Comparison of ENCODE assay signal across 1 cellular context in genomic region chr2:45650851-45651414, GRCh38.
TF ChIP-seq lines count a peak whose summit lies in the region.

No MANE protein-coding gene starts in this region.

TF ChIP-seq in A549, 52 proteins besides CTCF, POLR2A, EP300 and RAD21 (continued from another document):
- no peak for TF ChIP-seq HMGXB4 (CRISPR knock-in tag; IDR thresholded peaks at IDR 0.05; ENCODE audit: borderline replicate concordance)
- TF ChIP-seq RARB (CRISPR knock-in tag; IDR thresholded peaks at IDR 0.05), result no peak
- TF ChIP-seq RCOR1 (IDR thresholded peaks at IDR 0.05; ENCODE audit: low read depth, low read length), result no peak
- TF ChIP-seq PHF8 (IDR thresholded peaks at IDR 0.05; ENCODE audit: borderline replicate concordance, low read depth), result no peak
- TF ChIP-seq NR3C1 (IDR thresholded peaks at IDR 0.05), result no peak
- peak; percentile 51; the same call in 1 of the 2 replicates for TF ChIP-seq ATOH8 (CRISPR knock-in tag; IDR thresholded peaks at IDR 0.05; ENCODE audit: low read depth)
- TF ChIP-seq ESRRA (IDR thresholded peaks at IDR 0.05; ENCODE audit: borderline replicate concordance, low read length), result no peak
- TF ChIP-seq JUNB (IDR thresholded peaks at IDR 0.05), result no peak
- TF ChIP-seq POLR2AphosphoS2 (conservative IDR thresholded peaks at IDR 0.05; ENCODE audit: low read length), result no peak
- TF ChIP-seq HDAC2 (IDR thresholded peaks at IDR 0.05), result no peak
- TF ChIP-seq MAFK (IDR thresholded peaks at IDR 0.05; ENCODE audit: partially characterized antibody), result no peak
- TF ChIP-seq FOXS1 (CRISPR knock-in tag; IDR thresholded peaks at IDR 0.05), result no peak
- TF ChIP-seq ZSCAN20 (CRISPR knock-in tag; IDR thresholded peaks at IDR 0.05), result no peak
- no peak for TF ChIP-seq TFCP2L1 (CRISPR knock-in tag; IDR thresholded peaks at IDR 0.05)
- no peak for TF ChIP-seq ZFP36 (IDR thresholded peaks at IDR 0.05; ENCODE audit: borderline replicate concordance, partially characterized antibody)
- no peak for TF ChIP-seq ZC3H11A (IDR thresholded peaks at IDR 0.05)
- no peak for TF ChIP-seq CBX8 (IDR thresholded peaks at IDR 0.05)
- no peak for TF ChIP-seq REST (IDR thresholded peaks at IDR 0.05)
- TF ChIP-seq USF2 (IDR thresholded peaks at IDR 0.05), result no peak
- TF ChIP-seq PBX3 (IDR thresholded peaks at IDR 0.05), result 0 out of 2 replicates have a peak, but pooled peaks have one; percentile 56
- no peak for TF ChIP-seq CEBPB (IDR thresholded peaks at IDR 0.05)
- TF ChIP-seq NPAS2 (CRISPR knock-in tag; IDR thresholded peaks at IDR 0.05; ENCODE audit: borderline replicate concordance), result 0 out of 2 replicates have a peak, but pooled peaks have one; percentile 6
- TF ChIP-seq HOXA7 (CRISPR knock-in tag; IDR thresholded peaks at IDR 0.05), result no peak
- no peak for TF ChIP-seq FOSB (CRISPR knock-in tag; IDR thresholded peaks at IDR 0.05)
- TF ChIP-seq CHD4 (IDR thresholded peaks at IDR 0.05; ENCODE audit: borderline replicate concordance), result no peak
- peak; percentile 90 for TF ChIP-seq MAX (IDR thresholded peaks at IDR 0.05)
- TF ChIP-seq GATA3 (IDR thresholded peaks at IDR 0.05; ENCODE audit: borderline replicate concordance), result peak; percentile 51; the same call in 1 of the 2 replicates
- TF ChIP-seq HES2 (IDR thresholded peaks at IDR 0.05), result no peak
- TF ChIP-seq E2F6 (IDR thresholded peaks at IDR 0.05; ENCODE audit: borderline replicate concordance, low read depth), result no peak
